ENCODE assay signal across 8 cellular contexts in the genomic region with DNA sequence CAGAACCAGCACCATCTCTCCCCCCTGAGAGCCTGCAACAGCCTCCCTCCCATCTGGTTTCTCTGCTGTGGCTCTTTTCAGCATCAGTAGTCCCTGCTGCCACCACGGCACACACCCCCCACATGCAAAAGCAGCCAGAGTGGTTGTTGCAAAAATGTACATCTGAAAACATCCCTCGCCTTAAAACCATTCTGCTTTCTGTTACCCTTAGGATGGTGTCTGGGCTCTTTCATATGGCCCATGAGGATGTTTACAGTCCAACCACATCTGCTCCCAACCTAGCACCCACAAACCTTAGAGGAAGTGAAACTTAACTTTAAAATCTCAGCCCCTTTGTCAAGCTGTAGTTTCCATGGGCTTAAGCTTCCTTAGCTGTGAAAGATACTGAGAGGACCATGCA. TPM values are rescaled to one million over a fixed set of nuclear protein-coding genes. Genes with fewer than 3 reads are reported as not detected.
A peak's percentile ranks its signal among the peaks of the same experiment; 100 is the strongest.
DNase-seq lines count a peak whose midpoint lies in the region; ATAC-seq and TF ChIP-seq lines count a peak whose summit lies in the region.

No MANE protein-coding gene starts in this region.

- ATAC-seq in left ventricle myocardium superior (no peak), HG02885 (IDR thresholded peaks at IDR 0.05; ENCODE audit: poor library complexity, unreplicated experiment) (peak; percentile 73), esophagus mucosa (peak; percentile 11)

- intact Hi-C loops in left ventricle myocardium superior (cut with micrococcal nuclease): no loop called here

- H3K27me3 ChIP-seq in cardiac muscle cell: no peaks in the 10 kb centered on the region

- H3K36me3 ChIP-seq in cardiac muscle cell: no peaks in the 10 kb centered on the region

- H3K27ac ChIP-seq in cardiac muscle cell: no peak overlapping the region

- TF ChIP-seq CTCF in cardiac muscle cell (IDR thresholded peaks at IDR 0.05; ENCODE audit: low read depth, low read length): no peak

- H3K4me1 ChIP-seq in cardiac muscle cell (ENCODE audit: low read depth): peaks cover 5% of the 10 kb centered on the region

- H3K9me3 ChIP-seq in cardiac muscle cell (ENCODE audit: low read depth): no peaks in the 10 kb centered on the region

- H3K4me3 ChIP-seq in cardiac muscle cell: peak overlapping the region; percentile 95
- H3K4me3 ChIP-seq in skeletal muscle cell (ENCODE audit: low read depth, low read length): peak overlapping the region; percentile 80

- TF ChIP-seq POLR2A in erythroblast (IDR thresholded peaks at IDR 0.05; ENCODE audit: low read length): no peak

- DNase-seq in cardiac muscle cell (ENCODE audit: low read depth in 1 of 2, low spot score in 1 of 2) (no peak), left ventricle myocardium superior (no peak), RPMI8226 (peak; percentile 88), skeletal muscle cell (ENCODE audit: low read depth) (no peak), A172 (ENCODE audit: low spot score) (no peak), erythroblast (lab: John Stamatoyannopoulos, UW) (no peak)

RNA-seq across cellular contexts. Expression of gene TTC21A, which starts 0.8 kb away (rescaled TPM):
- total RNA-seq in cardiac muscle cell: 2.7 and 3.1 TPM in 2 replicates
- 2.9 and 4.2 TPM in 2 replicates for polyA plus RNA-seq in cardiac muscle cell
- 1.1 TPM for total RNA-seq in left ventricle myocardium superior
- total RNA-seq in esophagus mucosa: 2.3 TPM
- 1.3 and 2.3 TPM in 2 replicates for total RNA-seq in A172 (2014; rRNA removed; shearing (Covaris generic))

RNA-seq across cellular contexts. Expression of gene GORASP1, which starts 0.9 kb away (rescaled TPM):
- total RNA-seq in cardiac muscle cell (128 and 135 TPM in 2 replicates), left ventricle myocardium superior (50.6 TPM), esophagus mucosa (23.5 TPM)
- 69.3 and 70.3 TPM in 2 replicates for polyA plus RNA-seq in cardiac muscle cell
- total RNA-seq in A172 (2014; rRNA removed; shearing (Covaris generic)): 27.1 and 42.3 TPM in 2 replicates

RNA-seq across cellular contexts. Expression of gene CSRNP1, which starts 45.1 kb away (rescaled TPM):
- 11.0 and 13.6 TPM in 2 replicates for total RNA-seq in cardiac muscle cell
- polyA plus RNA-seq in cardiac muscle cell: 9.6 and 11.7 TPM in 2 replicates
- 11.2 TPM for total RNA-seq in left ventricle myocardium superior
- total RNA-seq in esophagus mucosa: 15.4 TPM
- 19.7 and 22.4 TPM in 2 replicates for total RNA-seq in A172 (2014; rRNA removed; shearing (Covaris generic))

RNA-seq across cellular contexts. Expression of gene WDR48, which starts 56.5 kb away (rescaled TPM):
- total RNA-seq in cardiac muscle cell (25.9 and 31.5 TPM in 2 replicates), left ventricle myocardium superior (33.1 TPM), esophagus mucosa (17.5 TPM)
- polyA plus RNA-seq in cardiac muscle cell: 43.2 and 56.4 TPM in 2 replicates
- total RNA-seq in A172 (2014; rRNA removed; shearing (Covaris generic)): 20.0 and 21.2 TPM in 2 replicates

RNA-seq across cellular contexts. Expression of gene SCN11A, which starts 56.6 kb away (rescaled TPM):
- total RNA-seq in cardiac muscle cell: 0.28 and 0.60 TPM in 2 replicates
- 0.47 and 0.51 TPM in 2 replicates for polyA plus RNA-seq in cardiac muscle cell
- total RNA-seq in left ventricle myocardium superior: not detected
- total RNA-seq in esophagus mucosa: 0.04 TPM
- not detected in 2 replicates for total RNA-seq in A172 (2014; rRNA removed; shearing (Covaris generic))
